ENCODE assay signal across 9 cellular contexts in the genomic region with DNA sequence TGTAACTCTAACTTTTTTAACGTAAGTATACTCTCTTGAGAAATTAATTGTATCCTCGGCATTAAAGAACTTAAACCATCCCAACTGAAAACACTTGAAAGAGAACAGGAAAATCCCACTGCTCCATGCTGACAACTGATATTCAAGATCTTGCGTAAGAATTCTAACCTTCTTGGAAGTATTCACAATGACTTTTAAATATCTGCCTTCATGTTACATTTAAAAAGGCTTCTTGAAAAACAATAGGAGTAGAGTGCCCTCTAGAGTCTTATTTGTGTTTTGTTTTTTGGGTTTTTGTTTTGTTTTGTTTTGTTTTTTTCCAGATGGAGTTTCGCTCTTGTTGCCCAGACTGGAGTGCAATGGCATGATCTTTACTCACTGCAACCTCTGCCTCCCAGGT.
DNase-seq lines count a peak whose midpoint lies in the region; ATAC-seq and TF ChIP-seq lines count a peak whose summit lies in the region.
"Had no signal": no experiment of that assay in that cellular context is flagged by ENCODE, and none has a peak within 500 bp of the region (broad histone marks: within the 10 kb centered on the region; RNA-seq: fewer than 3 reads in every experiment).

No MANE protein-coding gene starts in this region.

- peak; percentile 74 for DNase-seq in G401 (ENCODE audit: low spot score)
- peak; percentile 69 for DNase-seq in KBM-7
- peak; percentile 33 for DNase-seq in RWPE1 (ENCODE audit: low spot score)
- DNase-seq in fibroblast of villous mesenchyme (ENCODE audit: low read depth) = peak; percentile 75
- DNase-seq in retinal pigment epithelial cell (ENCODE audit: low read depth) = no peak
- no peak for DNase-seq in activated CD4-positive, alpha-beta T cell treated with anti-CD3 and anti-CD28 coated beads for 36 hours
- no peak for DNase-seq in activated naive CD4-positive, alpha-beta T cell (lab: John Stamatoyannopoulos, UW)
- no peak for DNase-seq in stimulated activated CD4-positive, alpha-beta T cell treated with anti-CD3 and anti-CD28 coated beads, Interleukin-4, amount 100 ng/mL, for 4 hours
- DNase-seq: naive B cell had no signal

- CTCF ChIA-PET in RWPE1 (lab: Yijun Ruan, JAX) = interaction anchor here (0.6 kb wide), 1 partner anchor 691 kb away, joined by 3 read pairs; no protein-coding TSS in a partner anchor
- CTCF ChIA-PET in activated CD4-positive, alpha-beta T cell treated with anti-CD3 and anti-CD28 coated beads for 36 hours (lab: Charles Lee) = interaction anchor here (2.3 kb wide), 1 partner anchor 16 kb away, joined by 7 read pairs; no protein-coding TSS in a partner anchor

- POLR2A ChIA-PET in RWPE1 (lab: Yijun Ruan, JAX; ENCODE audit: low non-redundant PET) = no interaction called here
- POLR2A ChIA-PET in activated CD4-positive, alpha-beta T cell treated with anti-CD3 and anti-CD28 coated beads for 36 hours (lab: Charles Lee) = no interaction called here

- in situ Hi-C loops in G401 (cut with HindIII; ENCODE audit: low sequenced_read_pairs) (no loop called here), KBM-7 (cut with MboI; ENCODE audit: low pct_unique_long_range_greater_than_20kb, low sequenced_read_pairs) (loop anchor here (25.0 kb wide), 1 partner anchor 463 kb away; no protein-coding TSS in a partner anchor)

- no peak overlapping the region for H3K27ac Mint-ChIP-seq in activated CD4-positive, alpha-beta T cell treated with anti-CD3 and anti-CD28 coated beads for 36 hours

- no peaks in the 10 kb centered on the region for H3K27me3 Mint-ChIP-seq in activated CD4-positive, alpha-beta T cell treated with anti-CD3 and anti-CD28 coated beads for 36 hours

- H3K4me1 Mint-ChIP-seq in activated CD4-positive, alpha-beta T cell treated with anti-CD3 and anti-CD28 coated beads for 36 hours = peaks cover 8% of the 10 kb centered on the region

- ATAC-seq in activated CD4-positive, alpha-beta T cell treated with anti-CD3 and anti-CD28 coated beads for 36 hours = no peak

- H3K4me3 Mint-ChIP-seq in activated CD4-positive, alpha-beta T cell treated with anti-CD3 and anti-CD28 coated beads for 36 hours = no peak overlapping the region
- H3K4me3 Mint-ChIP-seq: naive B cell had no signal

- no peaks in the 10 kb centered on the region for H3K36me3 Mint-ChIP-seq in activated CD4-positive, alpha-beta T cell treated with anti-CD3 and anti-CD28 coated beads for 36 hours (ENCODE audit: low read depth)
- H3K36me3 Mint-ChIP-seq: naive B cell had no signal

- H3K4me3 ChIP-seq in fibroblast of villous mesenchyme (ENCODE audit: low read depth, low read length) (no peak overlapping the region), retinal pigment epithelial cell (ENCODE audit: low read length) (no peak overlapping the region)

- intact Hi-C loops in activated CD4-positive, alpha-beta T cell treated with anti-CD3 and anti-CD28 coated beads for 36 hours (cut with DNase I, micrococcal nuclease) = loop anchor here (1.0 to 5.0 kb wide), 4 partner anchors 408 to 908 kb away; no protein-coding TSS in a partner anchor

- H3K27ac ChIP-seq in RWPE1 = no peak overlapping the region

- TF ChIP-seq CTCF in RWPE1 (conservative IDR thresholded peaks at IDR 0.05; ENCODE audit: low read depth) = peak; percentile 40
- peak; percentile 39 for TF ChIP-seq CTCF in fibroblast of villous mesenchyme (IDR thresholded peaks at IDR 0.05; ENCODE audit: insufficient read depth, low read depth, low read length)
- TF ChIP-seq CTCF in retinal pigment epithelial cell (conservative IDR thresholded peaks at IDR 0.05; ENCODE audit: low read depth, low read length) = peak; percentile 30

- H3K9me3 Mint-ChIP-seq in activated CD4-positive, alpha-beta T cell treated with anti-CD3 and anti-CD28 coated beads for 36 hours (ENCODE audit: low read depth) = no peaks in the 10 kb centered on the region
- H3K9me3 Mint-ChIP-seq: naive B cell had no signal

Comparison
In these comparisons a context has a peak if more than half of its experiments do, and no peak if none do; other contexts are left out.
1. DNase-seq: peak in G401 (single experiment), KBM-7 (single experiment), RWPE1 (single experiment) and fibroblast of villous mesenchyme (single experiment); none in retinal pigment epithelial cell (single experiment), activated CD4-positive, alpha-beta T cell treated with anti-CD3 and anti-CD28 coated beads for 36 hours (single experiment), activated naive CD4-positive, alpha-beta T cell (0 of 4) and stimulated activated CD4-positive, alpha-beta T cell treated with anti-CD3 and anti-CD28 coated beads, Interleukin-4, amount 100 ng/mL, for 4 hours (0 of 2).
2. Peak in every context shown above with its lines, with median percentiles within 50 percentile points of each other: CTCF ChIP-seq.